Comparison of ENCODE assay signal across 17 cellular contexts in the genomic region with DNA sequence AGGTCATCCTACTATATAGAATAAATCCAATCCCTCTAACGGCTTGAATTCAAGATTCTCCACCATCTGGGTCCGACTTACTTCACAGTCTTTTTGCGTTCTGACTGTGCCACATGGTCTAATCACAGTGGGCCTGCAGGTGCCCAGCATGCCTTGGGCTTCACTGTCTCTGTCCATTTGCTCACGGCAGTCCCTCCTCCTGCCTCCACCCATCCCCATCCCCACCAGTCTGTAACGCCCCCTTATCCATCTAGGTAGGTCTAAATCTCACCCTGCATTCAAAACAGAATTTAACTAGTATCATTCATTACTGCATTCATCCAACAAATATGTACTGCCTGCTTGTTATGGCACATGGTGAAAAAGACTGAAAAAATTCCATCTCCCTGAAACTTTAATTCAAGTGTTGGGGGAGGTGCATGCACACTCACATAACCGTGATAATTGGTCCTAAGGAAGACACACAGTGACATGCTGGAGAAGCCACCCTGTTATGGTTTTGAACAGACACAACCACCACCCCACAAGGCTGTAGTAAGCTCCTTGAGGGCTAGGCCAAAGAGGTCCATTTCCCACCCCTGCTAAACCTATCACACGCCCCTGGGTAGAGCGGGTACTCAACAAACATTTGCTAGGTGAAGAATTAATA. TPM values are rescaled to one million over a fixed set of nuclear protein-coding genes. Genes with fewer than 3 reads are reported as not detected.
DNase-seq lines count a peak whose midpoint lies in the region; ATAC-seq and TF ChIP-seq lines count a peak whose summit lies in the region.
"Had no signal": no experiment of that assay in that cellular context is flagged by ENCODE, and none has a peak within 500 bp of the region (broad histone marks: within the 10 kb centered on the region; RNA-seq: fewer than 3 reads in every experiment).

No MANE protein-coding gene starts in this region.

- RAD21 ChIA-PET in HCT116 (lab: Charles Lee; ENCODE audit: low non-redundant PET in 1 of 2, low total read pairs in 2 of 2, uncharacterized antibody in 2 of 2, unreplicated experiment in 2 of 2): no interaction called here

- POLR2A ChIA-PET in HCT116 (lab: Charles Lee): no interaction called here
- POLR2A ChIA-PET in T-cell (lab: Charles Lee): no interaction called here

- ATAC-seq in HCT116 (no peak; the same call in 1 of the 2 replicates), lower lobe of right lung (peak in 1 of 2 donors; percentile 13), T-cell (replicated peaks in 1 of 4) (no peak)
- ATAC-seq: K562 had no signal

- H3K27ac Mint-ChIP-seq in HFFc6 (no peak overlapping the region), T-cell (no peak overlapping the region), Calu3 (ENCODE audit: unreplicated experiment) (no peak overlapping the region)

- no peak overlapping the region for H3K27ac ChIP-seq in HCT116 (ENCODE audit: low read depth, low read length)
- H3K27ac ChIP-seq in colonic mucosa: peak overlapping the region; percentile 34
- H3K27ac ChIP-seq in lower lobe of right lung: peak overlapping the region; percentile 53
- H3K27ac ChIP-seq in stomach smooth muscle (ENCODE audit: low read length): peak overlapping the region; percentile 99

- no peak overlapping the region for H3K9ac ChIP-seq in HCT116 (ENCODE audit: low read length)
- peak overlapping the region in 1 of 2 donors; percentile 7 for H3K9ac ChIP-seq in colonic mucosa (ENCODE audit: low read depth in 2 of 2, low read length in 2 of 2)
- H3K9ac ChIP-seq in stomach smooth muscle (ENCODE audit: low read length in 2 of 2): peak overlapping the region; percentile 68 to 86

- H3K4me3 ChIP-seq in HCT116 (replicated peaks in 1 of 2; ENCODE audit: low read depth in 1 of 2, low read length in 2 of 2) (no peak overlapping the region), colonic mucosa (no peak overlapping the region), lower lobe of right lung (no peak overlapping the region), stomach smooth muscle (ENCODE audit: low read length in 2 of 2) (peak overlapping the region in 1 of 2 donors; percentile 44)
- H3K4me3 ChIP-seq: cardiac muscle cell, K562 had no signal

- no peaks in the 10 kb centered on the region for H4K20me1 ChIP-seq in HCT116 (ENCODE audit: insufficient read depth)

- H3K4me2 ChIP-seq in HCT116 (ENCODE audit: low read length): peak overlapping the region; percentile 40

- H3K36me3 ChIP-seq in HCT116 (ENCODE audit: control insufficient read depth in 1 of 2, insufficient read depth in 2 of 2, low read length in 2 of 2): no peaks in the 10 kb centered on the region
- H3K36me3 ChIP-seq in colonic mucosa: no peaks in the 10 kb centered on the region
- no peaks in the 10 kb centered on the region for H3K36me3 ChIP-seq in lower lobe of right lung
- H3K36me3 ChIP-seq in stomach smooth muscle (ENCODE audit: control insufficient read depth in 2 of 2, insufficient read depth in 2 of 2, low read length in 2 of 2): peaks cover 4 to 5% of the 10 kb centered on the region in 2 donors
- H3K36me3 ChIP-seq: cardiac muscle cell had no signal

- H3K4me3 Mint-ChIP-seq in HFFc6: no peak overlapping the region
- H3K4me3 Mint-ChIP-seq in T-cell: no peak overlapping the region
- H3K4me3 Mint-ChIP-seq in Calu3 (ENCODE audit: low read depth, unreplicated experiment): no peak overlapping the region

- H3K36me3 Mint-ChIP-seq in HFFc6 (ENCODE audit: low read depth) (no peaks in the 10 kb centered on the region), T-cell (no peaks in the 10 kb centered on the region), Calu3 (ENCODE audit: insufficient read depth, unreplicated experiment) (no peaks in the 10 kb centered on the region)

- H3K4me1 ChIP-seq in HCT116 (ENCODE audit: control insufficient read depth in 1 of 2, insufficient read depth in 2 of 2, low read length in 2 of 2) (peaks cover 0 to 13% of the 10 kb centered on the region in 2 experiments; a peak in 3 of 4 replicates), colonic mucosa (no peaks in the 10 kb centered on the region), lower lobe of right lung (peaks cover 28% of the 10 kb centered on the region), stomach smooth muscle (ENCODE audit: control insufficient read depth, insufficient read depth, low read length) (peaks cover 92% of the 10 kb centered on the region)

- no peak overlapping the region for H2AFZ ChIP-seq in HCT116 (ENCODE audit: low read depth, low read length, poor library complexity, severe bottlenecking)

- no peak for DNase-seq in HCT116 (ENCODE audit: low read depth, low spot score)
- DNase-seq in colonic mucosa: no peak
- no peak for DNase-seq in lower lobe of right lung
- DNase-seq in SHP77 (lab: John Stamatoyannopoulos, UW): no peak
- DNase-seq in HFFc6: no peak
- no peak for DNase-seq in T-cell
- DNase-seq in Calu3: no peak
- DNase-seq: activated effector memory CD4-positive, alpha-beta T cell treated with Interleukin-2 at 50 U/mL for 16 hours; effector CD8-positive, alpha-beta T cell; NCI-H1092 treated with DMSO at 0.1 percent for 48 hours; NCI-H510A treated with DMSO at 0.1 percent for 48 hours; small intestine; stimulated activated CD4-positive, alpha-beta T cell treated with anti-CD3 and anti-CD28 coated beads, Interleukin-4, amount 100 ng/mL, for 24 hours; T-helper 9 cell had no signal

- H3K9me3 ChIP-seq in HCT116 (ENCODE audit: control insufficient read depth in 1 of 2, insufficient read depth in 1 of 2, low read depth in 1 of 2, low read length in 2 of 2) (no peaks in the 10 kb centered on the region), colonic mucosa (no peaks in the 10 kb centered on the region), lower lobe of right lung (no peaks in the 10 kb centered on the region), stomach smooth muscle (ENCODE audit: control insufficient read depth in 2 of 2, low read length in 2 of 2) (no peaks in the 10 kb centered on the region)

- H3K9me3 Mint-ChIP-seq in HFFc6 (no peaks in the 10 kb centered on the region), T-cell (no peaks in the 10 kb centered on the region), Calu3 (ENCODE audit: low read depth, unreplicated experiment) (no peaks in the 10 kb centered on the region)

- H3K27me3 ChIP-seq in HCT116 (ENCODE audit: insufficient read depth, low read length): no peaks in the 10 kb centered on the region
- no peaks in the 10 kb centered on the region for H3K27me3 ChIP-seq in colonic mucosa
- H3K27me3 ChIP-seq in lower lobe of right lung (ENCODE audit: low read depth): no peaks in the 10 kb centered on the region
- no peaks in the 10 kb centered on the region for H3K27me3 ChIP-seq in stomach smooth muscle (ENCODE audit: control insufficient read depth in 1 of 2, insufficient read depth in 2 of 2, low read length in 2 of 2)
- H3K27me3 ChIP-seq: cardiac muscle cell had no signal

- intact Hi-C loops in HCT116 (cut with micrococcal nuclease) (no loop called here), colonic mucosa (cut with DNase I) (no loop called here), lower lobe of right lung (cut with DNase I) (no loop called here), Calu3 (cut with micrococcal nuclease; ENCODE audit: unreplicated experiment) (no loop called here)

- no peaks in the 10 kb centered on the region for H3K9me2 ChIP-seq in HCT116 (ENCODE audit: insufficient read depth)

- H3K79me2 ChIP-seq in HCT116 (ENCODE audit: insufficient read depth, low read length): no peaks in the 10 kb centered on the region

- no TSS peak for BruUV-seq in HCT116 (replicated peaks; lab: Mats Ljungman, UMichigan)
- no TSS peak for BruUV-seq in Calu3 (replicated peaks; lab: Mats Ljungman, UMichigan)

- TF ChIP-seq CTCF in HCT116 (IDR thresholded peaks at IDR 0.05 in 2 of 3, conservative IDR thresholded peaks at IDR 0.05 in 1 of 3; ENCODE audit: borderline replicate concordance in 1 of 3, insufficient read depth in 1 of 3, low read depth in 2 of 3, low read length in 2 of 3): no peak
- no peak for TF ChIP-seq CTCF in colonic mucosa (IDR thresholded peaks at IDR 0.05)
- TF ChIP-seq CTCF in lower lobe of right lung (IDR thresholded peaks at IDR 0.05): no peak
- TF ChIP-seq CTCF in HFFc6 (IDR thresholded peaks at IDR 0.05): no peak
- TF ChIP-seq CTCF in Calu3 (IDR thresholded peaks at IDR 0.05; ENCODE audit: unreplicated experiment): no peak

- H3K4me1 Mint-ChIP-seq in HFFc6 (ENCODE audit: low read depth) (no peaks in the 10 kb centered on the region), T-cell (no peaks in the 10 kb centered on the region), Calu3 (ENCODE audit: low read depth, unreplicated experiment) (peaks cover 30% of the 10 kb centered on the region)

- no peak for TF ChIP-seq RAD21 in HCT116 (IDR thresholded peaks at IDR 0.05; ENCODE audit: low read depth)

- no peak for TF ChIP-seq POLR2A in HCT116 (IDR thresholded peaks at IDR 0.05; ENCODE audit: borderline replicate concordance, extremely low read depth, insufficient read depth, insufficient read length)

- CTCF ChIA-PET in HCT116 (lab: Charles Lee) (no interaction called here), T-cell (lab: Charles Lee) (no interaction called here), Calu3 (lab: Charles Lee) (no interaction called here)

- H3K27me3 Mint-ChIP-seq in HFFc6 (ENCODE audit: insufficient read depth) (peaks cover 15% of the 10 kb centered on the region), T-cell (no peaks in the 10 kb centered on the region), Calu3 (ENCODE audit: unreplicated experiment) (no peaks in the 10 kb centered on the region)

TF ChIP-seq in HCT116, 20 proteins besides CTCF, POLR2A, EP300 and RAD21 (continues in another document):
- no peak for TF ChIP-seq ELF1 (IDR thresholded peaks at IDR 0.05; ENCODE audit: borderline replicate concordance, low read depth)
- TF ChIP-seq, protein P1, sequence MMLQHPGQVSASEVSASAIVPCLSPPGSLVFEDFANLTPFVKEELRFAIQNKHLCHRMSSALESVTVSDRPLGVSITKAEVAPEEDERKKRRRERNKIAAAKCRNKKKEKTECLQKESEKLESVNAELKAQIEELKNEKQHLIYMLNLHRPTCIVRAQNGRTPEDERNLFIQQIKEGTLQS (IDR thresholded peaks at IDR 0.05): no peak
- TF ChIP-seq SIN3A (IDR thresholded peaks at IDR 0.05; ENCODE audit: low read depth): no peak
- no peak for TF ChIP-seq YY1 (IDR thresholded peaks at IDR 0.05; ENCODE audit: extremely low read depth, insufficient replicate concordance, low read depth, low read length)
- no peak for TF ChIP-seq TCF7L2 (IDR thresholded peaks at IDR 0.05; ENCODE audit: borderline replicate concordance, extremely low read depth, insufficient read depth, insufficient read length)
- TF ChIP-seq JUND (IDR thresholded peaks at IDR 0.05): no peak

RNA-seq across cellular contexts. Expression of gene SORBS1, which starts 24.2 kb away (rescaled TPM):
- total RNA-seq in HCT116 (2021; ENCODE audit: unreplicated experiment): 3.4 TPM
- polyA plus RNA-seq in HCT116 (2012): 0.72 and 0.82 TPM in 2 replicates
- 100 to 1,000 TPM in 1 of 2 donors, 10 to 100 TPM in 1; 17.6 to 150 TPM for total RNA-seq in colonic mucosa
- 58.2 TPM for total RNA-seq in lower lobe of right lung
- total RNA-seq in HFFc6 (2021; fragmentation: NEBNext Ultra II Directional; extraction: Animal tissue kit (Norgen Biotek cat#: 25700)): under 1 TPM; 0.05 to 0.26 (median 0.18) TPM
- 1 to 10 TPM in 4 of 5 donors, under 1 TPM in 1; 0.98 to 2.4 (median 1.8) TPM for total RNA-seq in T-cell
- 2.8 and 4.0 TPM in 2 replicates for total RNA-seq in Calu3 (2022)
